Comparison of ENCODE assay signal across 8 cellular contexts in genomic region chr10:27504007-27504890, GRCh38. TPM values are rescaled to one million over a fixed set of nuclear protein-coding genes. Genes with fewer than 3 reads are reported as not detected.
DNase-seq lines count a peak whose midpoint lies in the region; ATAC-seq and TF ChIP-seq lines count a peak whose summit lies in the region.

Gene RAB18 (plus strand): TSS chr10:27504304. CDS start chr10:27504370, 66 bp downstream.

- DNase-seq in DMS153 treated with DMSO at 0.1 percent for 48 hours (lab: John Stamatoyannopoulos, UW; ENCODE audit: unreplicated experiment): peak; percentile 76
- DNase-seq in KBM-7: peak; percentile 99
- peak; percentile 80 to 94 for DNase-seq in PC-9
- peak; percentile 96 for DNase-seq in activated T-cell treated with anti-CD3 and anti-CD28 coated beads, Interleukin-2, amount 50 U/mL, for 1 hour
- DNase-seq in epithelial cell of proximal tubule (ENCODE audit: low read depth): peak; percentile 79
- DNase-seq in mucosa of gallbladder (ENCODE audit: low spot score): peak; percentile 98
- peak; percentile 96 for DNase-seq in stimulated activated CD8-positive, alpha-beta memory T cell treated with anti-CD3 and anti-CD28 coated beads, Interleukin-4, amount 100 ng/mL, for 4 hours (ENCODE audit: low read depth in 2 of 2, low spot score in 1 of 2)

- TSS peak; percentile 53 for BruUV-seq in PC-9 (replicated peaks; lab: Mats Ljungman, UMichigan)

- in situ Hi-C loops in KBM-7 (cut with MboI; ENCODE audit: low pct_unique_long_range_greater_than_20kb, low sequenced_read_pairs): no loop called here

- H3K36me3 ChIP-seq in PC-9 (ENCODE audit: low read depth): no peaks in the 10 kb centered on the region

- H3K4me2 ChIP-seq in PC-9: peak within 1 kb of the TSS; percentile 93

- POLR2A ChIA-PET in PC-9 (lab: Charles Lee; ENCODE audit: unreplicated experiment): interaction anchor here (0.5 to 0.6 kb wide), 4 partner anchors 675 to 1814 kb away, joined by 4 to 5 read pairs (median 4); no protein-coding TSS in a partner anchor

- H3K4me3 ChIP-seq in PC-9 (peak within 1 kb of the TSS; percentile 81), epithelial cell of proximal tubule (ENCODE audit: low read depth, low read length) (peak within 1 kb of the TSS; percentile 81)

- peaks cover 18% of the 10 kb centered on the region; the same call in 1 of the 2 replicates for H3K27me3 ChIP-seq in PC-9 (ENCODE audit: insufficient read depth, low read depth)

- ATAC-seq in GM21717 (IDR thresholded peaks at IDR 0.05; ENCODE audit: unreplicated experiment): peak; percentile 97

- H2AFZ ChIP-seq in PC-9: peak within 1 kb of the TSS; percentile 98

- no peaks in the 10 kb centered on the region for H4K20me1 ChIP-seq in PC-9 (ENCODE audit: insufficient read depth)

- CTCF ChIA-PET in PC-9 (lab: Charles Lee): interaction anchor here (0.6 kb wide), 1 partner anchor 130 kb away, joined by 3 read pairs; no protein-coding TSS in a partner anchor

- no peaks in the 10 kb centered on the region for H3F3A ChIP-seq in PC-9 (ENCODE audit: insufficient read depth, low read depth)

- TF ChIP-seq CTCF in PC-9 (conservative IDR thresholded peaks at IDR 0.05): no peak
- TF ChIP-seq CTCF in epithelial cell of proximal tubule (conservative IDR thresholded peaks at IDR 0.05; ENCODE audit: low read depth, low read length): no peak

- H3K9me2 ChIP-seq in PC-9 (ENCODE audit: insufficient read depth): no peaks in the 10 kb centered on the region

- H3K79me2 ChIP-seq in PC-9 (ENCODE audit: low read depth): peaks cover 44% of the 10 kb centered on the region

- no peaks in the 10 kb centered on the region for H3K9me3 ChIP-seq in PC-9 (ENCODE audit: insufficient read depth, low read depth)

- intact Hi-C loops in PC-9 (cut with micrococcal nuclease; ENCODE audit: unreplicated experiment): loop anchor here (5.0 kb wide), 1 partner anchor 262 kb away; the partner anchor contains the start of gene ACBD5

- H3K27ac ChIP-seq in PC-9: no peak within 1 kb of the TSS

- peaks cover 14% of the 10 kb centered on the region for H3K4me1 ChIP-seq in PC-9 (replicated peaks; ENCODE audit: insufficient read depth)

RNA-seq across cellular contexts. Expression of gene RAB18, which starts in this region (rescaled TPM):
- total RNA-seq in PC-9 (2021): 63.1 and 63.8 TPM in 2 replicates
- total RNA-seq in epithelial cell of proximal tubule: 29.3 and 30.3 TPM in 2 replicates
- 104 TPM for total RNA-seq in mucosa of gallbladder
